In the genomic region with DNA sequence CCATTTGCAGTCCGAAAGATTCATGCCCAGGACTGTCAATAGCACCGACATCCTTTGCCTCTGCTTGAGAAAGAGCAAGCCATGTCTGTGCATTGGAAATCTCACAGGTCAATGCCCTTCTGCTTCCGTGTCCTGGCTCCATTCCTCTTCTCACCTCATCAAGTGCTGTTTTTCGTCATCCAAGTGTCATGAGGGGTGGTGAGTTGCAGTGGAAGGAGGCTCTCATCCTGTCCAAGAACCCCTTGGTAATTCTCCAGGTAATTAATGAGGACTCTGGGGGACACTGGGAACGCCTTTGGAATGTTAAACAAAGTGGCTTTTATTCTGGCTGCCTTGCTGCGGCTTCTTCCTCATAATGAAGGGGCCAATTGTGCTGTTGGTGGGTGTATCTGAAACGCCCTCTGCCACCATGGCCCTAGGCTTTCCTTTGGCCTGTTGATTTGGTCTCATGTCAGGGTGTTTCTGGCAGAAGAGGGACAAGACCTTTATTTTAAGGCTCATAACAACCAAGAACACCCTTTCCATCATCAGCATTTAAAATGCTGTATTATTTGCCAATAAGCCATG, we compare ENCODE assay signal across 1 cellular context.
TF ChIP-seq lines count a peak whose summit lies in the region.

No MANE protein-coding gene starts in this region.

TF ChIP-seq in IMR-90, 13 proteins besides CTCF, POLR2A, EP300 and RAD21:
- TF ChIP-seq CHD1 (IDR thresholded peaks at IDR 0.05; ENCODE audit: low read depth, low read length) (no peak), FOS (IDR thresholded peaks at IDR 0.05; ENCODE audit: low read depth, low read length) (no peak), RCOR1 (IDR thresholded peaks at IDR 0.05; ENCODE audit: insufficient replicate concordance, low read length) (no peak), MAFK (IDR thresholded peaks at IDR 0.05; ENCODE audit: low read depth, low read length) (no peak), NFE2L2 (IDR thresholded peaks at IDR 0.05; ENCODE audit: low read depth, low read length) (no peak), MAZ (IDR thresholded peaks at IDR 0.05; ENCODE audit: borderline replicate concordance, low read depth, low read length) (no peak), CEBPB (IDR thresholded peaks at IDR 0.05; ENCODE audit: low read depth, low read length) (no peak), RFX5 (IDR thresholded peaks at IDR 0.05; ENCODE audit: low read depth, low read length) (no peak), SMC3 (IDR thresholded peaks at IDR 0.05; ENCODE audit: low read depth, low read length) (no peak), MXI1 (IDR thresholded peaks at IDR 0.05; ENCODE audit: borderline replicate concordance, low read depth, low read length) (no peak), BHLHE40 (IDR thresholded peaks at IDR 0.05; ENCODE audit: low read depth, low read length) (no peak)
- TF ChIP-seq, protein P1, sequence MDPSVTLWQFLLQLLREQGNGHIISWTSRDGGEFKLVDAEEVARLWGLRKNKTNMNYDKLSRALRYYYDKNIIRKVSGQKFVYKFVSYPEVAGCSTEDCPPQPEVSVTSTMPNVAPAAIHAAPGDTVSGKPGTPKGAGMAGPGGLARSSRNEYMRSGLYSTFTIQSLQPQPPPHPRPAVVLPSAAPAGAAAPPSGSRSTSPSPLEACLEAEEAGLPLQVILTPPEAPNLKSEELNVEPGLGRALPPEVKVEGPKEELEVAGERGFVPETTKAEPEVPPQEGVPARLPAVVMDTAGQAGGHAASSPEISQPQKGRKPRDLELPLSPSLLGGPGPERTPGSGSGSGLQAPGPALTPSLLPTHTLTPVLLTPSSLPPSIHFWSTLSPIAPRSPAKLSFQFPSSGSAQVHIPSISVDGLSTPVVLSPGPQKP (IDR thresholded peaks at IDR 0.05; ENCODE audit: borderline replicate concordance, low read depth, low read length) = no peak
- TF ChIP-seq, protein P2, sequence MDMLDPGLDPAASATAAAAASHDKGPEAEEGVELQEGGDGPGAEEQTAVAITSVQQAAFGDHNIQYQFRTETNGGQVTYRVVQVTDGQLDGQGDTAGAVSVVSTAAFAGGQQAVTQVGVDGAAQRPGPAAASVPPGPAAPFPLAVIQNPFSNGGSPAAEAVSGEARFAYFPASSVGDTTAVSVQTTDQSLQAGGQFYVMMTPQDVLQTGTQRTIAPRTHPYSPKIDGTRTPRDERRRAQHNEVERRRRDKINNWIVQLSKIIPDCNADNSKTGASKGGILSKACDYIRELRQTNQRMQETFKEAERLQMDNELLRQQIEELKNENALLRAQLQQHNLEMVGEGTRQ (IDR thresholded peaks at IDR 0.05; ENCODE audit: low read depth, low read length) = no peak
